Comparison of ENCODE assay signal across 20 cellular contexts in the genomic region with DNA sequence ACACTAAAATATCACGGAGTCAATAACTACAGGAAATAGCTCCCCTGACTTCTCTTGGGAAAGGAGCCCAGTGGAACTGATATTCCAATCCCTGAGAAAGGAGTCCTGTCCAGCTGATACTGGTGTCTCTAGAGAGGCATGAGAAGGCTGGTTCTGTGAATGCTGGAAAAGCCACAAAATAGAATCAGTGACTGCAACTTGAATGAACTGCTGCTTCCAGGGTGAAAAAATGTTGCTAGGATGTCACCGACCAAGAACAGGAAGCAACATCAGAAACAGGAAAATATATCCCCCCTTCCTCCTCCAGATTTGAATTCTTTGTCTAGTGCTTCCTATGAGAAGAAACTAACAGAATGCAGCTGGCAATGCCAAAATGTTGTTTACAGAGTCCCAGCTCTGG.
DNase-seq lines count a peak whose midpoint lies in the region; ATAC-seq and TF ChIP-seq lines count a peak whose summit lies in the region.
"Had no signal": no experiment of that assay in that cellular context is flagged by ENCODE, and none has a peak within 500 bp of the region (broad histone marks: within the 10 kb centered on the region; RNA-seq: fewer than 3 reads in every experiment).

No MANE protein-coding gene starts in this region.

- no peaks in the 10 kb centered on the region for H3K79me2 ChIP-seq in mammary epithelial cell (ENCODE audit: insufficient read depth, low read length)
- H3K79me2 ChIP-seq in osteoblast (ENCODE audit: insufficient read depth, low read length) = no peaks in the 10 kb centered on the region

- POLR2A ChIA-PET in MCF 10A (lab: Yijun Ruan, JAX) = interaction anchor here (0.6 to 1.2 kb wide), 2 partner anchors 18 to 283 kb away, joined by 3 to 4 read pairs; no protein-coding TSS in a partner anchor

- BruUV-seq in mammary epithelial cell (replicated peaks; lab: Mats Ljungman, UMichigan) = no TSS peak
- no TSS peak for BruUV-seq in MCF 10A (replicated peaks; lab: Mats Ljungman, UMichigan)

- H3K9ac ChIP-seq in mammary epithelial cell (ENCODE audit: insufficient read depth, low read length) = no peak overlapping the region

- H3K27me3 ChIP-seq in mammary epithelial cell (ENCODE audit: insufficient read depth, low read length) (no peaks in the 10 kb centered on the region), osteoblast (ENCODE audit: insufficient read depth, low read length) (no peaks in the 10 kb centered on the region)

- H4K20me1 ChIP-seq in mammary epithelial cell (ENCODE audit: insufficient read depth, low read length) (no peaks in the 10 kb centered on the region), osteoblast (ENCODE audit: insufficient read depth, low read length) (no peaks in the 10 kb centered on the region)

- no peak overlapping the region for H3K27ac Mint-ChIP-seq in MCF 10A (ENCODE audit: low read depth, unreplicated experiment)
- H3K27ac Mint-ChIP-seq: CD8-positive, alpha-beta T cell; IgD-negative memory B cell had no signal

- no peaks in the 10 kb centered on the region for H3K9me3 ChIP-seq in mammary epithelial cell (replicated peaks; ENCODE audit: insufficient read depth, low read length)
- H3K9me3 ChIP-seq in osteoblast (ENCODE audit: low read depth, low read length) = no peaks in the 10 kb centered on the region

- no peak for ATAC-seq in HG03432 (IDR thresholded peaks at IDR 0.05; ENCODE audit: unreplicated experiment)
- ATAC-seq: CD8-positive, alpha-beta T cell; HCT116 had no signal

- DNase-seq in mammary epithelial cell (no peak), MCF 10A (ENCODE audit: unreplicated experiment) (no peak), dermis blood vessel endothelial cell (peak; percentile 83), left kidney (ENCODE audit: low read depth, low spot score) (peak; percentile 10), osteoblast (ENCODE audit: insufficient read length, low spot score, missing footprints) (no peak), retina (no peak), DMS79 treated with DMSO at 0.1 percent for 48 hours (lab: John Stamatoyannopoulos, UW) (no peak)
- DNase-seq: C1 segment of cervical spinal cord; CD8-positive, alpha-beta T cell; NCI-H1694 treated with DMSO at 0.1 percent for 48 hours; NCI-H2081 treated with DMSO at 0.1 percent for 48 hours; NCI-H748 treated with DMSO at 0.1 percent for 48 hours; PC-9; RPMI8226; SHP77 treated with DMSO at 0.1 percent for 48 hours had no signal

- TF ChIP-seq CTCF in mammary epithelial cell (conservative IDR thresholded peaks at IDR 0.05 in 1 of 2, IDR thresholded peaks at IDR 0.05 in 1 of 2; ENCODE audit: extremely low read depth in 1 of 2, insufficient read depth in 1 of 2, low read depth in 1 of 2, low read length in 2 of 2) (no peak), MCF 10A (IDR thresholded peaks at IDR 0.05; ENCODE audit: unreplicated experiment) (no peak), osteoblast (IDR thresholded peaks at IDR 0.05; ENCODE audit: extremely low read depth, low read depth, low read length) (no peak)

- H3K4me3 ChIP-seq in mammary epithelial cell (replicated peaks in 1 of 3; ENCODE audit: insufficient read depth in 1 of 3, low read depth in 2 of 3, low read length in 3 of 3) = no peak overlapping the region
- H3K4me3 ChIP-seq in osteoblast (ENCODE audit: insufficient read depth, low read length) = no peak overlapping the region
- H3K4me3 ChIP-seq: PC-9, SK-N-MC had no signal

- H3K36me3 ChIP-seq in mammary epithelial cell (ENCODE audit: insufficient read depth, low read length) (no peaks in the 10 kb centered on the region), osteoblast (ENCODE audit: insufficient read depth, low read length) (no peaks in the 10 kb centered on the region)

- dilution Hi-C loops in mammary epithelial cell (cut with HindIII; ENCODE audit: low sequenced_read_pairs) = no loop called here

- CTCF ChIA-PET in mammary epithelial cell (lab: Charles Lee; ENCODE audit: low non-redundant PET) = no interaction called here
- CTCF ChIA-PET in MCF 10A (lab: Yijun Ruan, JAX) = no interaction called here

- 90% methylated on average over 2 of the region's 2 CpGs for WGBS in mammary epithelial cell (ENCODE audit: low coverage, missing lambda C conversion rate)

- peak overlapping the region; percentile 3 for H2AFZ ChIP-seq in mammary epithelial cell (ENCODE audit: low read depth, low read length)
- H2AFZ ChIP-seq in osteoblast (ENCODE audit: low read length) = peak overlapping the region; percentile 6
- H2AFZ ChIP-seq: PC-9 had no signal

- in situ Hi-C loops in mammary epithelial cell (cut with MboI; ENCODE audit: low sequenced_read_pairs in 2 of 2) = no loop called here

- no peak overlapping the region for H3K4me2 ChIP-seq in mammary epithelial cell (ENCODE audit: insufficient read depth, low read depth, low read length)
- no peak overlapping the region for H3K4me2 ChIP-seq in osteoblast (ENCODE audit: insufficient read depth, low read length)
- H3K4me2 ChIP-seq: PC-9 had no signal

- H3K4me3 Mint-ChIP-seq in MCF 10A (ENCODE audit: unreplicated experiment) = no peak overlapping the region
- H3K4me3 Mint-ChIP-seq: CD8-positive, alpha-beta T cell; IgD-negative memory B cell had no signal

- no peaks in the 10 kb centered on the region for H3K9me3 Mint-ChIP-seq in MCF 10A (ENCODE audit: unreplicated experiment)
- H3K9me3 Mint-ChIP-seq: CD8-positive, alpha-beta T cell had no signal

- intact Hi-C loops in mammary epithelial cell (cut with micrococcal nuclease) (no loop called here), MCF 10A (cut with micrococcal nuclease) (no loop called here)

- no peaks in the 10 kb centered on the region for H3K4me1 Mint-ChIP-seq in MCF 10A (ENCODE audit: insufficient read depth, unreplicated experiment)

- no peaks in the 10 kb centered on the region for H3K4me1 ChIP-seq in mammary epithelial cell (ENCODE audit: insufficient read depth, low read length)
- no peaks in the 10 kb centered on the region for H3K4me1 ChIP-seq in osteoblast (ENCODE audit: insufficient read depth, low read length)

- no peaks in the 10 kb centered on the region for H3K36me3 Mint-ChIP-seq in MCF 10A (ENCODE audit: insufficient read depth, unreplicated experiment)
- H3K36me3 Mint-ChIP-seq: CD8-positive, alpha-beta T cell; IgD-negative memory B cell had no signal

- H3K27me3 Mint-ChIP-seq in MCF 10A (ENCODE audit: insufficient read depth, unreplicated experiment) = no peaks in the 10 kb centered on the region

- no peak overlapping the region for H3K27ac ChIP-seq in mammary epithelial cell (ENCODE audit: insufficient read depth, low read depth, low read length)
- H3K27ac ChIP-seq in osteoblast (ENCODE audit: low read depth, low read length) = no peak overlapping the region
- H3K27ac ChIP-seq: 22Rv1, PC-9, SK-N-MC had no signal

Comparison
In these comparisons a context has a peak if more than half of its experiments do, and no peak if none do; other contexts are left out.
1. DNase-seq: peak in dermis blood vessel endothelial cell (single experiment) and left kidney (single experiment); none in mammary epithelial cell (single experiment), MCF 10A (single experiment), osteoblast (single experiment), retina (single experiment) and DMS79 treated with DMSO at 0.1 percent for 48 hours (single experiment).